Comparison of ENCODE assay signal across 1 cellular context in genomic region chr19:46373573-46374359, GRCh38.
TF ChIP-seq lines count a peak whose summit lies in the region.

No MANE protein-coding gene starts in this region.

TF ChIP-seq in HCT116, 20 proteins besides CTCF, POLR2A, EP300 and RAD21 (continued from another document):
- TF ChIP-seq REST (IDR thresholded peaks at IDR 0.05; ENCODE audit: low read depth) (no peak), ZFX (IDR thresholded peaks at IDR 0.05) (no peak)
- TF ChIP-seq, protein P1, sequence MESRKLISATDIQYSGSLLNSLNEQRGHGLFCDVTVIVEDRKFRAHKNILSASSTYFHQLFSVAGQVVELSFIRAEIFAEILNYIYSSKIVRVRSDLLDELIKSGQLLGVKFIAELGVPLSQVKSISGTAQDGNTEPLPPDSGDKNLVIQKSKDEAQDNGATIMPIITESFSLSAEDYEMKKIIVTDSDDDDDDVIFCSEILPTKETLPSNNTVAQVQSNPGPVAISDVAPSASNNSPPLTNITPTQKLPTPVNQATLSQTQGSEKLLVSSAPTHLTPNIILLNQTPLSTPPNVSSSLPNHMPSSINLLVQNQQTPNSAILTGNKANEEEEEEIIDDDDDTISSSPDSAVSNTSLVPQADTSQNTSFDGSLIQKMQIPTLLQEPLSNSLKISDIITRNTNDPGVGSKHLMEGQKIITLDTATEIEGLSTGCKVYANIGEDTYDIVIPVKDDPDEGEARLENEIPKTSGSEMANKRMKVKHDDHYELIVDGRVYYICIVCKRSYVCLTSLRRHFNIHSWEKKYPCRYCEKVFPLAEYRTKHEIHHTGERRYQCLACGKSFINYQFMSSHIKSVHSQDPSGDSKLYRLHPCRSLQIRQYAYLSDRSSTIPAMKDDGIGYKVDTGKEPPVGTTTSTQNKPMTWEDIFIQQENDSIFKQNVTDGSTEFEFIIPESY (IDR thresholded peaks at IDR 0.05; ENCODE audit: extremely low read depth, insufficient replicate concordance, low read length) = no peak
